8 cellular contexts compared by ENCODE assay signal in genomic region chr9:124771867-124772621, GRCh38. TPM values are rescaled to one million over a fixed set of nuclear protein-coding genes. Genes with fewer than 3 reads are reported as not detected.
DNase-seq lines count a peak whose midpoint lies in the region; ATAC-seq, FAIRE-seq and TF ChIP-seq lines count a peak whose summit lies in the region.

No MANE protein-coding gene starts in this region.

- no peak overlapping the region for H4K5ac ChIP-seq in H1 (ENCODE audit: insufficient read length, low read depth, low read length)

- peak overlapping the region; percentile 86 for H3K27ac Mint-ChIP-seq in stimulated activated memory B cell treated with anti-CD40 and anti-IgM and Interleukin-4, amounts not matched to agents 10 μg/mL and 1 μg/mL and 100 μg/mL, for 72 hours

- H3K56ac ChIP-seq in H1 (replicated peaks; ENCODE audit: insufficient read length, low read depth, low read length): no peak overlapping the region

- H2BK5ac ChIP-seq in H1 (ENCODE audit: low read depth, low read length): no peak overlapping the region

- H2BK120ac ChIP-seq in H1 (replicated peaks; ENCODE audit: low read depth, low read length): no peak overlapping the region

- H3K9ac ChIP-seq in H1 (replicated peaks in 1 of 4; ENCODE audit: extremely low read depth in 1 of 4, low read depth in 3 of 4, low read length in 3 of 4): no peak overlapping the region

- no peaks in the 10 kb centered on the region for H3K79me1 ChIP-seq in H1 (ENCODE audit: low read depth, low read length)

- H3K18ac ChIP-seq in H1 (ENCODE audit: extremely low read depth, low read length): no peak overlapping the region

- peak overlapping the region; percentile 95 for H3K4me3 Mint-ChIP-seq in stimulated activated memory B cell treated with anti-CD40 and anti-IgM and Interleukin-4, amounts not matched to agents 10 μg/mL and 1 μg/mL and 100 μg/mL, for 72 hours

- no peak for TF ChIP-seq POLR2A in H1 (IDR thresholded peaks at IDR 0.05; ENCODE audit: control extremely low read depth in 1 of 2, low read depth in 2 of 2, low read length in 2 of 2)

- no peak overlapping the region for H2BK20ac ChIP-seq in H1 (ENCODE audit: low read length)

- H4K91ac ChIP-seq in H1 (replicated peaks; ENCODE audit: insufficient read length, low read length): peak overlapping the region; percentile 8

- no peaks in the 10 kb centered on the region for H3K9me3 Mint-ChIP-seq in stimulated activated memory B cell treated with anti-CD40 and anti-IgM and Interleukin-4, amounts not matched to agents 10 μg/mL and 1 μg/mL and 100 μg/mL, for 72 hours

- H3K4ac ChIP-seq in H1 (replicated peaks; ENCODE audit: insufficient read length, low read depth, low read length): peak overlapping the region; percentile 55

- no peak overlapping the region for H2AFZ ChIP-seq in H1 (ENCODE audit: low read length)

- H3K4me2 ChIP-seq in H1 (ENCODE audit: insufficient read depth in 1 of 2, low read depth in 2 of 2, low read length in 2 of 2): peak overlapping the region; percentile 70 to 85

- no peaks in the 10 kb centered on the region for H3K9me3 ChIP-seq in H1 (ENCODE audit: insufficient read depth in 2 of 2, low read depth in 1 of 2, low read length in 1 of 2)
- peaks cover 0 to 3% of the 10 kb centered on the region in 2 donors for H3K9me3 ChIP-seq in lung (ENCODE audit: control insufficient read depth in 2 of 2, insufficient read depth in 1 of 2, low read length in 1 of 2)

- ATAC-seq in lung (ENCODE audit: insufficient read depth, low FRiP score): peak; percentile 28
- no peak for ATAC-seq in stimulated activated memory B cell treated with anti-CD40 and anti-IgM and Interleukin-4, amounts not matched to agents 10 μg/mL and 1 μg/mL and 100 μg/mL, for 72 hours
- no peak for ATAC-seq in GM18519 (IDR thresholded peaks at IDR 0.05; ENCODE audit: low FRiP score, unreplicated experiment)

- no peaks in the 10 kb centered on the region for H3K36me3 ChIP-seq in H1 (ENCODE audit: control insufficient read depth in 2 of 4, insufficient read depth in 4 of 4, low read length in 3 of 4)
- H3K36me3 ChIP-seq in lung (ENCODE audit: control insufficient read depth in 2 of 2, insufficient read depth in 2 of 2, low read length in 2 of 2): no peaks in the 10 kb centered on the region

- peaks cover 10% of the 10 kb centered on the region for H3K23me2 ChIP-seq in H1 (ENCODE audit: low read depth, low read length)

- peak in 1 of 2 experiments; percentile 62; a peak in 1 of 3 replicates for TF ChIP-seq EP300 in H1 (IDR thresholded peaks at IDR 0.05; ENCODE audit: borderline replicate concordance in 1 of 2, low read depth in 2 of 2, low read length in 2 of 2)

- peaks cover 9 to 10% of the 10 kb centered on the region in 2 experiments for H4K20me1 ChIP-seq in H1 (replicated peaks in 1 of 2; ENCODE audit: control insufficient read depth in 1 of 2, insufficient read depth in 2 of 2, low read length in 2 of 2)

- peaks cover 3 to 15% (median 6%) of the 10 kb centered on the region in 4 experiments; a peak in 6 of 7 replicates for H3K4me1 ChIP-seq in H1 (replicated peaks in 1 of 4; ENCODE audit: control insufficient read depth in 3 of 4, insufficient read depth in 4 of 4, low read length in 3 of 4)
- H3K4me1 ChIP-seq in lung (ENCODE audit: control insufficient read depth in 2 of 2, insufficient read depth in 2 of 2, low read length in 2 of 2): peaks cover 2 to 5% of the 10 kb centered on the region in 2 donors

- H3K4me1 Mint-ChIP-seq in stimulated activated memory B cell treated with anti-CD40 and anti-IgM and Interleukin-4, amounts not matched to agents 10 μg/mL and 1 μg/mL and 100 μg/mL, for 72 hours: peaks cover 54% of the 10 kb centered on the region

- WGBS in H1 (ENCODE audit: extremely low coverage in 1 of 2, insufficient coverage in 1 of 2, insufficient read length in 1 of 2, insufficient replicate concordance in 2 of 2, low coverage in 1 of 2, low lambda C conversion rate in 2 of 2, missing lambda C conversion rate in 1 of 2), 2 experiments: 21% methylated on average over 37 of the region's 37 CpGs; no CpG with 5 or more reads in 1 of the 2 experiments
- WGBS in lung, 2 donors: 20 to 21% methylated on average over 37 of the region's 37 CpGs

- H3K36me3 Mint-ChIP-seq in stimulated activated memory B cell treated with anti-CD40 and anti-IgM and Interleukin-4, amounts not matched to agents 10 μg/mL and 1 μg/mL and 100 μg/mL, for 72 hours: peaks cover 6% of the 10 kb centered on the region

- no peak overlapping the region for H4K8ac ChIP-seq in H1 (ENCODE audit: extremely low read depth, insufficient read depth, low read length)

- peak overlapping the region; percentile 90; the same call in 1 of the 2 replicates for H2BK15ac ChIP-seq in H1 (ENCODE audit: low read length)

- no peak overlapping the region for H3K23ac ChIP-seq in H1 (ENCODE audit: insufficient read length)

- TF ChIP-seq RAD21 in H1 (IDR thresholded peaks at IDR 0.05 in 1 of 2, conservative IDR thresholded peaks at IDR 0.05 in 1 of 2; ENCODE audit: low read depth in 2 of 2, low read length in 2 of 2): peak; percentile 86 to 89

- DNase-seq in NCI-H2227 (lab: John Stamatoyannopoulos, UW; ENCODE audit: unreplicated experiment) (peak; percentile 77), NCI-H2227 treated with DMSO at 0.1 percent for 48 hours (lab: John Stamatoyannopoulos, UW) (no peak), NCI-H1092 (lab: John Stamatoyannopoulos, UW) (peak; percentile 65), H1 (ENCODE audit: low read depth in 1 of 2, low spot score in 2 of 2) (peak in 1 of 2 experiments; percentile 95), lung (ENCODE audit: low spot score) (peak; percentile 69)
- peak; percentile 29 to 30 for DNase-seq in activated CD4-positive, alpha-beta T cell treated with anti-CD3 and anti-CD28 coated beads for 4 hours

- POLR2A ChIA-PET in H1 (lab: Charles Lee; ENCODE audit: partially characterized antibody): interaction anchor here (0.7 to 13.5 kb wide), 8 partner anchors 13 to 107 kb away, joined by 3 to 396 read pairs (median 4); partner anchors contain the start of genes ARPC5L, RPL35 and WDR38

- no peak overlapping the region for H2AK5ac ChIP-seq in H1 (ENCODE audit: low read depth, low read length)

- H3K27me3 Mint-ChIP-seq in stimulated activated memory B cell treated with anti-CD40 and anti-IgM and Interleukin-4, amounts not matched to agents 10 μg/mL and 1 μg/mL and 100 μg/mL, for 72 hours: peaks cover 76% of the 10 kb centered on the region

- no peak overlapping the region for H3K27ac ChIP-seq in H1 (ENCODE audit: low read depth, low read length)
- peak overlapping the region in 1 of 2 donors; percentile 29 for H3K27ac ChIP-seq in lung (ENCODE audit: low read depth in 1 of 2, low read length in 1 of 2)

- H3K79me2 ChIP-seq in H1 (ENCODE audit: control insufficient read depth in 1 of 2, insufficient read depth in 2 of 2, low read length in 2 of 2): peaks cover 2 to 33% of the 10 kb centered on the region in 2 experiments; a peak in 3 of 4 replicates

- FAIRE-seq in H1 (lab: Jason Lieb, UNC): no peak

- H3K4me3 ChIP-seq in H1 (ENCODE audit: extremely low read depth in 1 of 4, insufficient read depth in 2 of 4, low read depth in 3 of 4, low read length in 4 of 4) (peak overlapping the region; percentile 56 to 86 (median 76); a peak in 7 of 8 replicates), lung (peak overlapping the region; percentile 11)

- CTCF ChIA-PET in H1 (lab: Charles Lee; ENCODE audit: partially characterized antibody): interaction anchor here (0.6 to 17.6 kb wide), 26 partner anchors 7 to 606 kb away, joined by 3 to 1300 read pairs (median 4); partner anchors contain the start of genes ARPC5L, RPL35 and WDR38

- H3K14ac ChIP-seq in H1 (ENCODE audit: insufficient read length): no peak overlapping the region

- no peak overlapping the region for H2BK12ac ChIP-seq in H1 (ENCODE audit: low read depth, low read length)

- peak; percentile 81 to 96 (median 90) for TF ChIP-seq CTCF in H1 (IDR thresholded peaks at IDR 0.05; ENCODE audit: control extremely low read depth in 1 of 3, insufficient read depth in 1 of 3, low read depth in 1 of 3, low read length in 3 of 3)
- peak; percentile 83 for TF ChIP-seq CTCF in lung (IDR thresholded peaks at IDR 0.05; ENCODE audit: control extremely low read depth, extremely low read depth)

- H3K27me3 ChIP-seq in H1 (replicated peaks in 1 of 4; ENCODE audit: control insufficient read depth in 3 of 4, extremely low read depth in 1 of 4, insufficient read depth in 3 of 4, low read length in 3 of 4) (peaks cover 0 to 9% (median 6%) of the 10 kb centered on the region in 4 experiments; a peak in 6 of 7 replicates), lung (ENCODE audit: control insufficient read depth, insufficient read depth) (no peaks in the 10 kb centered on the region)

TF ChIP-seq in H1, 55 proteins besides CTCF, POLR2A, EP300 and RAD21 (continues in another document):
- TF ChIP-seq E2F6 (IDR thresholded peaks at IDR 0.05): peak; percentile 37; the same call in 1 of the 2 replicates

RNA-seq across cellular contexts. Expression of gene NR6A1, which starts 0.9 kb away (rescaled TPM):
- 232 and 237 TPM in 2 replicates for total RNA-seq in H1 (2021; fragmentation: NEBNext Ultra II Directional; extraction: Animal tissue kit (Norgen Biotek cat#: 25700))
- 77.0 and 93.2 TPM in 2 replicates for polyA plus RNA-seq in H1 (2011; rRNA removed)
- polyA plus RNA-seq in H1 (2011; cell fraction: cytosol; rRNA removed): 72.8 TPM
- 59.1 TPM for polyA plus RNA-seq in H1 (2011; cell fraction: nucleus; rRNA removed)
- 99.2 to 116 TPM (median 108 TPM) in 4 replicates for polyA plus RNA-seq in H1 (2012, experiment 1 of 2)
- 69.6 TPM for polyA plus RNA-seq in H1 (2012, experiment 2 of 2)
- polyA plus RNA-seq in H1 (2013, experiment 1 of 2): 88.5 TPM
- polyA plus RNA-seq in H1 (2013, experiment 2 of 2): 92.9 TPM
- 505 and 571 TPM in 2 replicates for polyA minus RNA-seq in H1 (2011; rRNA and poly(A)+ RNA removed)
- 196 TPM for polyA minus RNA-seq in H1 (2011; cell fraction: cytosol; rRNA and poly(A)+ RNA removed)
- 104 TPM for polyA minus RNA-seq in H1 (2011; cell fraction: nucleus; rRNA and poly(A)+ RNA removed)
- 1 to 10 TPM; 3.4 to 4.0 TPM for total RNA-seq in lung
- 1 to 10 TPM in 1 of 2 donors, under 1 TPM in 1; 0.94 to 1.5 TPM for polyA plus RNA-seq in lung

RNA-seq across cellular contexts. Expression of gene OLFML2A, which starts 4.9 kb away (rescaled TPM):
- 11.4 and 11.5 TPM in 2 replicates for total RNA-seq in H1 (2021; fragmentation: NEBNext Ultra II Directional; extraction: Animal tissue kit (Norgen Biotek cat#: 25700))
- polyA plus RNA-seq in H1 (2011; rRNA removed) (7.8 and 8.7 TPM in 2 replicates), lung (1 to 10 TPM; 2.0 to 2.6 TPM)
- 4.7 TPM for polyA plus RNA-seq in H1 (2011; cell fraction: cytosol; rRNA removed)
- 5.7 TPM for polyA plus RNA-seq in H1 (2011; cell fraction: nucleus; rRNA removed)
- polyA plus RNA-seq in H1 (2012, experiment 1 of 2): 5.8 to 9.0 TPM (median 7.0 TPM) in 4 replicates
- 6.6 TPM for polyA plus RNA-seq in H1 (2012, experiment 2 of 2)
- 15.9 TPM for polyA plus RNA-seq in H1 (2013, experiment 1 of 2)
- polyA plus RNA-seq in H1 (2013, experiment 2 of 2): 14.8 TPM
- 5.5 and 6.7 TPM in 2 replicates for polyA minus RNA-seq in H1 (2011; rRNA and poly(A)+ RNA removed)
- 14.4 TPM for polyA minus RNA-seq in H1 (2011; cell fraction: cytosol; rRNA and poly(A)+ RNA removed)
- 5.1 TPM for polyA minus RNA-seq in H1 (2011; cell fraction: nucleus; rRNA and poly(A)+ RNA removed)
- 10 to 100 TPM; 12.5 to 56.7 TPM for total RNA-seq in lung

Comparison
In these comparisons a context has a peak if more than half of its experiments do, and no peak if none do; other contexts are left out.
1. RNA of gene NR6A1, which starts 0.9 kb away (total RNA-seq): 232 to 237 TPM in H1; 3.4 to 4.0 TPM in lung; every median in the first group is over 10 times any median in the second.